ENCODE assay signal across 12 cellular contexts in genomic region chr1:206715120-206715519, GRCh38. TPM values are rescaled to one million over a fixed set of nuclear protein-coding genes. Genes with fewer than 3 reads are reported as not detected.
DNase-seq lines count a peak whose midpoint lies in the region; ATAC-seq and TF ChIP-seq lines count a peak whose summit lies in the region.
"Had no signal": no experiment of that assay in that cellular context is flagged by ENCODE, and none has a peak within 500 bp of the region (broad histone marks: within the 10 kb centered on the region; RNA-seq: fewer than 3 reads in every experiment).

No MANE protein-coding gene starts in this region.

- peaks cover 94% of the 10 kb centered on the region for H3K79me2 ChIP-seq in PC-9 (ENCODE audit: low read depth)

- WGBS in esophagus squamous epithelium, 2 donors = 81 to 84% methylated on average over 4 of the region's 4 CpGs

- in situ Hi-C loops in gastrocnemius medialis (cut with MboI; ENCODE audit: low sequenced_read_pairs in 4 of 4) = loop anchor here in 2 of 4 donors (25.0 kb wide), 2 partner anchors 597 to 622 kb away; partner anchors contain the start of gene CD55 (in 1 of the 2)

- H3F3A ChIP-seq in PC-9 (ENCODE audit: insufficient read depth, low read depth) = peaks cover 23% of the 10 kb centered on the region; the same call in 1 of the 2 replicates

- no peaks in the 10 kb centered on the region for H3K27me3 Mint-ChIP-seq in CD4-positive, alpha-beta memory T cell
- H3K27me3 Mint-ChIP-seq: activated naive CD4-positive, alpha-beta T cell treated with anti-CD3 and anti-CD28 coated beads, Interleukin-2, amount 10 ng/mL, durations not matched to agents 7 days and 5 days had no signal

- no peak for TF ChIP-seq CTCF in PC-9 (conservative IDR thresholded peaks at IDR 0.05)
- no peak for TF ChIP-seq CTCF in esophagus squamous epithelium (IDR thresholded peaks at IDR 0.05)
- TF ChIP-seq CTCF in gastrocnemius medialis (IDR thresholded peaks at IDR 0.05 in 4 of 5, conservative IDR thresholded peaks at IDR 0.05 in 1 of 5) = no peak
- no peak for TF ChIP-seq CTCF in RWPE1 (conservative IDR thresholded peaks at IDR 0.05; ENCODE audit: low read depth)

- H3K27ac Mint-ChIP-seq in CD4-positive, alpha-beta memory T cell = peak overlapping the region; percentile 71 to 96 (median 95)

- no peaks in the 10 kb centered on the region for H3K36me3 ChIP-seq in CD4-positive, alpha-beta memory T cell (ENCODE audit: insufficient read depth, low read length)
- H3K36me3 ChIP-seq in PC-9 (ENCODE audit: low read depth) (no peaks in the 10 kb centered on the region), esophagus squamous epithelium (no peaks in the 10 kb centered on the region), gastrocnemius medialis (no peaks in the 10 kb centered on the region)

- H3K9me3 Mint-ChIP-seq in CD4-positive, alpha-beta memory T cell = peaks cover 0 to 4% (median 0%) of the 10 kb centered on the region in 8 donors
- H3K9me3 Mint-ChIP-seq: activated naive CD4-positive, alpha-beta T cell treated with anti-CD3 and anti-CD28 coated beads, Interleukin-2, amount 10 ng/mL, durations not matched to agents 7 days and 5 days had no signal

- POLR2A ChIA-PET in CD4-positive, alpha-beta memory T cell (lab: Charles Lee; ENCODE audit: partially characterized antibody) = interaction anchor here (0.7 to 3.1 kb wide), 14 partner anchors 9 to 207 kb away, joined by 3 to 24 read pairs (median 5); partner anchors contain the start of genes DYRK3, FCMR and MAPKAPK2
- POLR2A ChIA-PET in PC-9 (lab: Charles Lee; ENCODE audit: unreplicated experiment) = no interaction called here
- POLR2A ChIA-PET in RWPE1 (lab: Yijun Ruan, JAX; ENCODE audit: low non-redundant PET) = interaction anchor here (0.8 kb wide), 1 partner anchor 80 kb away, joined by 6 read pairs; the partner anchor contains the start of gene DYRK3

- peak overlapping the region; percentile 34 for H3K27ac ChIP-seq in CD4-positive, alpha-beta memory T cell (ENCODE audit: low read depth, low read length)
- H3K27ac ChIP-seq in PC-9 = peak overlapping the region; percentile 56
- peak overlapping the region in 3 of 4 donors; percentile 24 to 49 (median 47) for H3K27ac ChIP-seq in esophagus squamous epithelium
- peak overlapping the region; percentile 76 to 97 (median 85) for H3K27ac ChIP-seq in gastrocnemius medialis
- H3K27ac ChIP-seq in RWPE1 = no peak overlapping the region

- no TSS peak for BruUV-seq in PC-9 (replicated peaks; lab: Mats Ljungman, UMichigan)

- H3K36me3 Mint-ChIP-seq in CD4-positive, alpha-beta memory T cell = no peaks in the 10 kb centered on the region

- peak overlapping the region in 7 of 8 donors; percentile 68 to 83 (median 71) for H3K4me3 Mint-ChIP-seq in CD4-positive, alpha-beta memory T cell
- H3K4me3 Mint-ChIP-seq: activated naive CD4-positive, alpha-beta T cell treated with anti-CD3 and anti-CD28 coated beads, Interleukin-2, amount 10 ng/mL, durations not matched to agents 7 days and 5 days had no signal

- peaks cover 71 to 90% (median 83%) of the 10 kb centered on the region in 4 donors for H3K4me1 Mint-ChIP-seq in CD4-positive, alpha-beta memory T cell

- H3K4me3 ChIP-seq in CD4-positive, alpha-beta memory T cell (ENCODE audit: low read length in 2 of 2) = peak overlapping the region in 1 of 2 donors; percentile 7
- H3K4me3 ChIP-seq in PC-9 (no peak overlapping the region), esophagus squamous epithelium (no peak overlapping the region), gastrocnemius medialis (no peak overlapping the region)

- H2AFZ ChIP-seq in PC-9 = no peak overlapping the region

- peaks cover 92% of the 10 kb centered on the region for H3K4me1 ChIP-seq in CD4-positive, alpha-beta memory T cell (ENCODE audit: insufficient read depth, low read length)
- H3K4me1 ChIP-seq in PC-9 (replicated peaks; ENCODE audit: insufficient read depth) (peaks cover 68% of the 10 kb centered on the region), esophagus squamous epithelium (peaks cover 17 to 71% (median 41%) of the 10 kb centered on the region in 3 donors), gastrocnemius medialis (peaks cover 89 to 90% of the 10 kb centered on the region in 2 donors)

- ATAC-seq in gastrocnemius medialis (no peak), HG03097 (IDR thresholded peaks at IDR 0.05; ENCODE audit: low FRiP score, unreplicated experiment) (no peak), GM19023 (IDR thresholded peaks at IDR 0.05; ENCODE audit: unreplicated experiment) (no peak)

- 0 out of 2 replicates have a peak, but pooled peaks cover 5% of the 10 kb centered on the region for H4K20me1 ChIP-seq in PC-9 (ENCODE audit: insufficient read depth)

- no peaks in the 10 kb centered on the region for H3K9me3 ChIP-seq in CD4-positive, alpha-beta memory T cell (ENCODE audit: control insufficient read depth in 1 of 2, low read length in 2 of 2)
- H3K9me3 ChIP-seq in PC-9 (ENCODE audit: insufficient read depth, low read depth) (no peaks in the 10 kb centered on the region), esophagus squamous epithelium (no peaks in the 10 kb centered on the region), gastrocnemius medialis (no peaks in the 10 kb centered on the region)

- H3K9me2 ChIP-seq in PC-9 (ENCODE audit: insufficient read depth) = no peaks in the 10 kb centered on the region

- H3K27me3 ChIP-seq in CD4-positive, alpha-beta memory T cell (ENCODE audit: insufficient read depth, low read length) = no peaks in the 10 kb centered on the region
- H3K27me3 ChIP-seq in PC-9 (ENCODE audit: insufficient read depth, low read depth) (no peaks in the 10 kb centered on the region), esophagus squamous epithelium (no peaks in the 10 kb centered on the region), gastrocnemius medialis (no peaks in the 10 kb centered on the region)

- intact Hi-C loops in CD4-positive, alpha-beta memory T cell (cut with micrococcal nuclease) = loop anchor here (5.0 kb wide), 1 partner anchor 33 kb away; the partner anchor contains the start of gene MAPKAPK2
- intact Hi-C loops in PC-9 (cut with micrococcal nuclease; ENCODE audit: unreplicated experiment) (no loop called here), esophagus squamous epithelium (cut with DNase I) (no loop called here), gastrocnemius medialis (cut with DNase I; ENCODE audit: low total_unique reads) (no loop called here)

- peak overlapping the region; percentile 43 for H3K4me2 ChIP-seq in PC-9

- CTCF ChIA-PET in CD4-positive, alpha-beta memory T cell (lab: Charles Lee; ENCODE audit: partially characterized antibody) = interaction anchor here (0.7 to 6.3 kb wide), 12 partner anchors 9 to 288 kb away, joined by 3 to 92 read pairs (median 4); no protein-coding TSS in a partner anchor
- CTCF ChIA-PET in PC-9 (lab: Charles Lee) (interaction anchor here (0.7 to 1.3 kb wide), 3 partner anchors 84 to 569 kb away, joined by 3 to 5 read pairs (median 3); no protein-coding TSS in a partner anchor), RWPE1 (lab: Yijun Ruan, JAX) (interaction anchor here (0.6 to 1.5 kb wide), 3 partner anchors 12 to 214 kb away, joined by 3 to 4 read pairs (median 3); no protein-coding TSS in a partner anchor)

- no peak for DNase-seq in CD4-positive, alpha-beta memory T cell
- DNase-seq in PC-9 (no peak), esophagus squamous epithelium (lab: John Stamatoyannopoulos, UW) (no peak), gastrocnemius medialis (no peak), NCI-H2029 (lab: John Stamatoyannopoulos, UW) (no peak), RWPE1 (ENCODE audit: low spot score) (no peak)
- DNase-seq: activated naive CD4-positive, alpha-beta T cell treated with anti-CD3 and anti-CD28 coated beads, Interleukin-2, amount 10 ng/mL, durations not matched to agents 7 days and 5 days; hippocampal formation; NCI-H187; stimulated activated CD4-positive, alpha-beta T cell treated with anti-CD3 and anti-CD28 coated beads, Interleukin-15, amount 100 ng/mL, for 24 hours had no signal

- TF ChIP-seq POLR2A in esophagus squamous epithelium (IDR thresholded peaks at IDR 0.05) = no peak
- TF ChIP-seq POLR2A in gastrocnemius medialis (IDR thresholded peaks at IDR 0.05) = no peak

RNA-seq across cellular contexts. Expression of gene MAPKAPK2, which starts 30.4 kb away (rescaled TPM):
- total RNA-seq in CD4-positive, alpha-beta memory T cell = 10 to 100 TPM; 71.7 to 72.8 TPM
- polyA plus RNA-seq in CD4-positive, alpha-beta memory T cell = 1 to 10 TPM; 1.3 to 3.9 TPM
- total RNA-seq in PC-9 (2021) (62.6 and 70.6 TPM in 2 replicates), esophagus squamous epithelium (10 to 100 TPM; 37.8 to 50.7 (median 43.2) TPM), gastrocnemius medialis (100 to 1,000 TPM; 115 to 207 (median 140) TPM)

RNA-seq across cellular contexts. Expression of gene IL19, which starts 55.5 kb away (rescaled TPM):
- not detected for total RNA-seq in CD4-positive, alpha-beta memory T cell
- polyA plus RNA-seq in CD4-positive, alpha-beta memory T cell = not detected
- not detected in 2 replicates for total RNA-seq in PC-9 (2021)
- total RNA-seq in esophagus squamous epithelium = 10 to 100 TPM in 2 of 4 donors, under 1 TPM in 1, not detected in 1; 0.23 to 16.8 (median 16.3) TPM
- not detected for total RNA-seq in gastrocnemius medialis

RNA-seq across cellular contexts. Expression of gene IL10, which starts 57.2 kb away (rescaled TPM):
- under 1 TPM; 0.28 to 0.32 TPM for total RNA-seq in CD4-positive, alpha-beta memory T cell
- under 1 TPM; 0.11 to 0.34 TPM for polyA plus RNA-seq in CD4-positive, alpha-beta memory T cell
- total RNA-seq in PC-9 (2021) (not detected in 2 replicates), esophagus squamous epithelium (1 to 10 TPM in 2 of 4 donors, under 1 TPM in 1, not detected in 1; 0.70 to 2.5 (median 1.5) TPM), gastrocnemius medialis (under 1 TPM; 0.26 to 0.61 (median 0.34) TPM)
